Comparison of ENCODE assay signal across 8 cellular contexts in the genomic region with DNA sequence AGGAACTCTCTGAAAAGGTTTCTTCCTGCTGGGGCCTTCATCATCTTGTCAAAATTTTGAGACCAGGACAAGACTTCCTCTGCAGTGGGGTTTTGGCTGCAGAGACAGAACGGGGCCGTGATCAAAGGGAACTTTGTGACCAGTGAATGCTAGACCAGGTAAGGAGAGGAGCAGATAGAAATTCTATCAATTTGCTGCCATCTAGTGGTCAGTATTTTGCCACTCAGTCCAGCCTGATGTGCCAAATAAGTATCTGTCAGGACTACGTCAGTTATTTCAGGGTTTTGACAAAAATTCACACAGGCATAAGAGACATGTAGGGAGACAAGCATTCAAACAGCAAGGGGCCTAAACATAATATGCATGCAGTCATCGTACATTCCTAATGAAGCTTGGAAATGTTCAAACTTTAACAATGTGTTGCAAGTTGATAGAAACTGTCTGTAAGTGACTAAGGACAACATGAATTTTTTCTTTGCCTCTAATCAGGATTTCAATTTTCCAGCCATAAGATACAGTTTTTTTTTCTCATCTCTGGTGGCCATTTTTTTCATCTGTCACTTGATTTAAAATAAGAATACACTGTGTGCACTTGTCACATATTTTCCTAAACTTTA. TPM values are rescaled to one million over a fixed set of nuclear protein-coding genes. Genes with fewer than 3 reads are reported as not detected.
DNase-seq lines count a peak whose midpoint lies in the region; ATAC-seq and TF ChIP-seq lines count a peak whose summit lies in the region.

No MANE protein-coding gene starts in this region.

- H3K27ac ChIP-seq in esophagus squamous epithelium: no peak overlapping the region

- H3K4me1 Mint-ChIP-seq in naive thymus-derived CD8-positive, alpha-beta T cell: peaks cover 1 to 7% (median 3%) of the 10 kb centered on the region in 4 donors

- peak; percentile 58 for DNase-seq in ELF-1 (ENCODE audit: low read depth, low spot score)
- DNase-seq in GM20000 (ENCODE audit: low spot score): peak; percentile 59
- DNase-seq in NCI-H748 (lab: John Stamatoyannopoulos, UW; ENCODE audit: unreplicated experiment): peak; percentile 70
- peak; percentile 67 for DNase-seq in activated CD8-positive, alpha-beta memory T cell treated with anti-CD3 and anti-CD28 coated beads for 24 hours
- DNase-seq in esophagus squamous epithelium (lab: John Stamatoyannopoulos, UW): no peak
- peak in 9 of 10 donors; percentile 14 to 69 (median 36) for DNase-seq in naive thymus-derived CD8-positive, alpha-beta T cell
- DNase-seq in posterior vena cava (ENCODE audit: low spot score): no peak

- no peaks in the 10 kb centered on the region for H3K9me3 ChIP-seq in esophagus squamous epithelium

- TF ChIP-seq CTCF in GM20000 (IDR thresholded peaks at IDR 0.05; ENCODE audit: extremely low read depth, missing control alignments) (peak; percentile 76), esophagus squamous epithelium (IDR thresholded peaks at IDR 0.05) (peak in 5 of 6 experiments; percentile 65 to 79 (median 76))

- WGBS in esophagus squamous epithelium, 2 donors: 2 to 5% methylated on average over 4 of the region's 4 CpGs

- H3K36me3 ChIP-seq in esophagus squamous epithelium: no peaks in the 10 kb centered on the region

- H3K36me3 Mint-ChIP-seq in naive thymus-derived CD8-positive, alpha-beta T cell: no peaks in the 10 kb centered on the region

- POLR2A ChIA-PET in naive thymus-derived CD8-positive, alpha-beta T cell (lab: Charles Lee): no interaction called here

- no peak for TF ChIP-seq POLR2A in esophagus squamous epithelium (IDR thresholded peaks at IDR 0.05)

- intact Hi-C loops in esophagus squamous epithelium (cut with DNase I): loop anchor here (10.0 kb wide), 1 partner anchor 160 kb away; no protein-coding TSS in a partner anchor
- intact Hi-C loops in posterior vena cava (cut with DNase I): loop anchor here in 1 of 2 donors (5.0 kb wide), 1 partner anchor 177 kb away; no protein-coding TSS in a partner anchor

- peaks cover 0 to 3% (median 0%) of the 10 kb centered on the region in 4 donors for H3K27me3 ChIP-seq in esophagus squamous epithelium

- peaks cover 9 to 42% (median 17%) of the 10 kb centered on the region in 5 donors for H3K27me3 Mint-ChIP-seq in naive thymus-derived CD8-positive, alpha-beta T cell

- H3K4me3 Mint-ChIP-seq in naive thymus-derived CD8-positive, alpha-beta T cell: no peak overlapping the region

- H3K9me3 Mint-ChIP-seq in naive thymus-derived CD8-positive, alpha-beta T cell: no peaks in the 10 kb centered on the region

- ATAC-seq in HG03457 (IDR thresholded peaks at IDR 0.05; ENCODE audit: unreplicated experiment): peak; percentile 98
- ATAC-seq in naive thymus-derived CD8-positive, alpha-beta T cell: peak; percentile 80 to 93

- peaks cover 0 to 5% (median 0%) of the 10 kb centered on the region in 3 donors for H3K4me1 ChIP-seq in esophagus squamous epithelium

- no peak overlapping the region for H3K4me3 ChIP-seq in esophagus squamous epithelium

- no peak overlapping the region for H3K27ac Mint-ChIP-seq in naive thymus-derived CD8-positive, alpha-beta T cell

RNA-seq across cellular contexts. Expression of a gene that starts 22.0 kb away (rescaled TPM):
- 10 to 100 TPM in 3 of 4 donors, 1 to 10 TPM in 1; 7.3 to 16.2 (median 14.4) TPM for total RNA-seq in esophagus squamous epithelium
- total RNA-seq in naive thymus-derived CD8-positive, alpha-beta T cell: 10 to 100 TPM; 14.6 to 17.4 TPM
- polyA plus RNA-seq in naive thymus-derived CD8-positive, alpha-beta T cell: 1 to 10 TPM; 7.3 to 9.5 (median 7.7) TPM
- total RNA-seq in posterior vena cava: 10 to 100 TPM; 17.4 to 30.8 TPM

RNA-seq across cellular contexts. Expression of a gene that starts 41.7 kb away (rescaled TPM):
- total RNA-seq in esophagus squamous epithelium: 1 to 10 TPM; 2.7 to 9.4 (median 7.3) TPM
- 1 to 10 TPM; 7.8 TPM for total RNA-seq in naive thymus-derived CD8-positive, alpha-beta T cell
- polyA plus RNA-seq in naive thymus-derived CD8-positive, alpha-beta T cell: 1 to 10 TPM; 4.3 to 7.1 (median 5.9) TPM
- total RNA-seq in posterior vena cava: 1 to 10 TPM; 3.5 to 4.6 TPM

Comparison
In these comparisons a context has a peak if more than half of its experiments do, and no peak if none do; other contexts are left out.
1. DNase-seq: peak in ELF-1 (single experiment), GM20000 (single experiment), NCI-H748 (single experiment), activated CD8-positive, alpha-beta memory T cell treated with anti-CD3 and anti-CD28 coated beads for 24 hours (single experiment) and naive thymus-derived CD8-positive, alpha-beta T cell (9 of 10); none in esophagus squamous epithelium (single experiment) and posterior vena cava (single experiment).